1 cellular context compared by ENCODE assay signal in the genomic region with DNA sequence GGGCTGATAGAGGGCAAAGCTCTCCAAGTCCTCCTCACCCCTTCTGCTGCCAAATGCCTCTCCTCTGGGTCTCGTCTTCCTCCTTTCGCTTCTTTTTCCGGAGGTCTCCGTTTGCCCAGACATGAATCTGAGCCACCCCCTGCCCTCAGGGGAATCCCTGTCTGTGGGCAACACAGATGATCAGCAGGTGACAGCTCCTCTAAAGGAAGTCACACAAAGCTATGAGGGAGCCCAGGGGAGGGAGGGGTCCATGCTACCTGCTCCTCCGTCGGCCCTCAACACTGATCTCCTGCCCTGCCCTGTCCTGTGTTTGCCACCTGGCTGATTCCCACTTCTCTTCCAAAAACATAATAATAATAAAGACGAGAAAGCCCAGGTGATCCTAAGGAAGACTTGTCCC.
TF ChIP-seq lines count a peak whose summit lies in the region.

No MANE protein-coding gene starts in this region.

TF ChIP-seq in GM23338, 12 proteins besides CTCF, POLR2A, EP300 and RAD21 (continued from another document):
- TF ChIP-seq EZH2phosphoT487 (IDR thresholded peaks at IDR 0.05; ENCODE audit: unreplicated experiment): no peak
- TF ChIP-seq, protein P1, sequence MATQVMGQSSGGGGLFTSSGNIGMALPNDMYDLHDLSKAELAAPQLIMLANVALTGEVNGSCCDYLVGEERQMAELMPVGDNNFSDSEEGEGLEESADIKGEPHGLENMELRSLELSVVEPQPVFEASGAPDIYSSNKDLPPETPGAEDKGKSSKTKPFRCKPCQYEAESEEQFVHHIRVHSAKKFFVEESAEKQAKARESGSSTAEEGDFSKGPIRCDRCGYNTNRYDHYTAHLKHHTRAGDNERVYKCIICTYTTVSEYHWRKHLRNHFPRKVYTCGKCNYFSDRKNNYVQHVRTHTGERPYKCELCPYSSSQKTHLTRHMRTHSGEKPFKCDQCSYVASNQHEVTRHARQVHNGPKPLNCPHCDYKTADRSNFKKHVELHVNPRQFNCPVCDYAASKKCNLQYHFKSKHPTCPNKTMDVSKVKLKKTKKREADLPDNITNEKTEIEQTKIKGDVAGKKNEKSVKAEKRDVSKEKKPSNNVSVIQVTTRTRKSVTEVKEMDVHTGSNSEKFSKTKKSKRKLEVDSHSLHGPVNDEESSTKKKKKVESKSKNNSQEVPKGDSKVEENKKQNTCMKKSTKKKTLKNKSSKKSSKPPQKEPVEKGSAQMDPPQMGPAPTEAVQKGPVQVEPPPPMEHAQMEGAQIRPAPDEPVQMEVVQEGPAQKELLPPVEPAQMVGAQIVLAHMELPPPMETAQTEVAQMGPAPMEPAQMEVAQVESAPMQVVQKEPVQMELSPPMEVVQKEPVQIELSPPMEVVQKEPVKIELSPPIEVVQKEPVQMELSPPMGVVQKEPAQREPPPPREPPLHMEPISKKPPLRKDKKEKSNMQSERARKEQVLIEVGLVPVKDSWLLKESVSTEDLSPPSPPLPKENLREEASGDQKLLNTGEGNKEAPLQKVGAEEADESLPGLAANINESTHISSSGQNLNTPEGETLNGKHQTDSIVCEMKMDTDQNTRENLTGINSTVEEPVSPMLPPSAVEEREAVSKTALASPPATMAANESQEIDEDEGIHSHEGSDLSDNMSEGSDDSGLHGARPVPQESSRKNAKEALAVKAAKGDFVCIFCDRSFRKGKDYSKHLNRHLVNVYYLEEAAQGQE (IDR thresholded peaks at IDR 0.05; ENCODE audit: unreplicated experiment): no peak
- TF ChIP-seq, protein P2, sequence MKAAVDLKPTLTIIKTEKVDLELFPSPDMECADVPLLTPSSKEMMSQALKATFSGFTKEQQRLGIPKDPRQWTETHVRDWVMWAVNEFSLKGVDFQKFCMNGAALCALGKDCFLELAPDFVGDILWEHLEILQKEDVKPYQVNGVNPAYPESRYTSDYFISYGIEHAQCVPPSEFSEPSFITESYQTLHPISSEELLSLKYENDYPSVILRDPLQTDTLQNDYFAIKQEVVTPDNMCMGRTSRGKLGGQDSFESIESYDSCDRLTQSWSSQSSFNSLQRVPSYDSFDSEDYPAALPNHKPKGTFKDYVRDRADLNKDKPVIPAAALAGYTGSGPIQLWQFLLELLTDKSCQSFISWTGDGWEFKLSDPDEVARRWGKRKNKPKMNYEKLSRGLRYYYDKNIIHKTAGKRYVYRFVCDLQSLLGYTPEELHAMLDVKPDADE (IDR thresholded peaks at IDR 0.05): no peak
- TF ChIP-seq POLR2AphosphoS5 (IDR thresholded peaks at IDR 0.05; ENCODE audit: low read depth): no peak
- no peak for TF ChIP-seq JUNB (IDR thresholded peaks at IDR 0.05; ENCODE audit: unreplicated experiment)
- no peak for TF ChIP-seq CREB1 (CRISPR knock-in tag; IDR thresholded peaks at IDR 0.05; ENCODE audit: low read depth)
- no peak for TF ChIP-seq ZNF114 (CRISPR knock-in tag; IDR thresholded peaks at IDR 0.05)
- TF ChIP-seq, protein P3, sequence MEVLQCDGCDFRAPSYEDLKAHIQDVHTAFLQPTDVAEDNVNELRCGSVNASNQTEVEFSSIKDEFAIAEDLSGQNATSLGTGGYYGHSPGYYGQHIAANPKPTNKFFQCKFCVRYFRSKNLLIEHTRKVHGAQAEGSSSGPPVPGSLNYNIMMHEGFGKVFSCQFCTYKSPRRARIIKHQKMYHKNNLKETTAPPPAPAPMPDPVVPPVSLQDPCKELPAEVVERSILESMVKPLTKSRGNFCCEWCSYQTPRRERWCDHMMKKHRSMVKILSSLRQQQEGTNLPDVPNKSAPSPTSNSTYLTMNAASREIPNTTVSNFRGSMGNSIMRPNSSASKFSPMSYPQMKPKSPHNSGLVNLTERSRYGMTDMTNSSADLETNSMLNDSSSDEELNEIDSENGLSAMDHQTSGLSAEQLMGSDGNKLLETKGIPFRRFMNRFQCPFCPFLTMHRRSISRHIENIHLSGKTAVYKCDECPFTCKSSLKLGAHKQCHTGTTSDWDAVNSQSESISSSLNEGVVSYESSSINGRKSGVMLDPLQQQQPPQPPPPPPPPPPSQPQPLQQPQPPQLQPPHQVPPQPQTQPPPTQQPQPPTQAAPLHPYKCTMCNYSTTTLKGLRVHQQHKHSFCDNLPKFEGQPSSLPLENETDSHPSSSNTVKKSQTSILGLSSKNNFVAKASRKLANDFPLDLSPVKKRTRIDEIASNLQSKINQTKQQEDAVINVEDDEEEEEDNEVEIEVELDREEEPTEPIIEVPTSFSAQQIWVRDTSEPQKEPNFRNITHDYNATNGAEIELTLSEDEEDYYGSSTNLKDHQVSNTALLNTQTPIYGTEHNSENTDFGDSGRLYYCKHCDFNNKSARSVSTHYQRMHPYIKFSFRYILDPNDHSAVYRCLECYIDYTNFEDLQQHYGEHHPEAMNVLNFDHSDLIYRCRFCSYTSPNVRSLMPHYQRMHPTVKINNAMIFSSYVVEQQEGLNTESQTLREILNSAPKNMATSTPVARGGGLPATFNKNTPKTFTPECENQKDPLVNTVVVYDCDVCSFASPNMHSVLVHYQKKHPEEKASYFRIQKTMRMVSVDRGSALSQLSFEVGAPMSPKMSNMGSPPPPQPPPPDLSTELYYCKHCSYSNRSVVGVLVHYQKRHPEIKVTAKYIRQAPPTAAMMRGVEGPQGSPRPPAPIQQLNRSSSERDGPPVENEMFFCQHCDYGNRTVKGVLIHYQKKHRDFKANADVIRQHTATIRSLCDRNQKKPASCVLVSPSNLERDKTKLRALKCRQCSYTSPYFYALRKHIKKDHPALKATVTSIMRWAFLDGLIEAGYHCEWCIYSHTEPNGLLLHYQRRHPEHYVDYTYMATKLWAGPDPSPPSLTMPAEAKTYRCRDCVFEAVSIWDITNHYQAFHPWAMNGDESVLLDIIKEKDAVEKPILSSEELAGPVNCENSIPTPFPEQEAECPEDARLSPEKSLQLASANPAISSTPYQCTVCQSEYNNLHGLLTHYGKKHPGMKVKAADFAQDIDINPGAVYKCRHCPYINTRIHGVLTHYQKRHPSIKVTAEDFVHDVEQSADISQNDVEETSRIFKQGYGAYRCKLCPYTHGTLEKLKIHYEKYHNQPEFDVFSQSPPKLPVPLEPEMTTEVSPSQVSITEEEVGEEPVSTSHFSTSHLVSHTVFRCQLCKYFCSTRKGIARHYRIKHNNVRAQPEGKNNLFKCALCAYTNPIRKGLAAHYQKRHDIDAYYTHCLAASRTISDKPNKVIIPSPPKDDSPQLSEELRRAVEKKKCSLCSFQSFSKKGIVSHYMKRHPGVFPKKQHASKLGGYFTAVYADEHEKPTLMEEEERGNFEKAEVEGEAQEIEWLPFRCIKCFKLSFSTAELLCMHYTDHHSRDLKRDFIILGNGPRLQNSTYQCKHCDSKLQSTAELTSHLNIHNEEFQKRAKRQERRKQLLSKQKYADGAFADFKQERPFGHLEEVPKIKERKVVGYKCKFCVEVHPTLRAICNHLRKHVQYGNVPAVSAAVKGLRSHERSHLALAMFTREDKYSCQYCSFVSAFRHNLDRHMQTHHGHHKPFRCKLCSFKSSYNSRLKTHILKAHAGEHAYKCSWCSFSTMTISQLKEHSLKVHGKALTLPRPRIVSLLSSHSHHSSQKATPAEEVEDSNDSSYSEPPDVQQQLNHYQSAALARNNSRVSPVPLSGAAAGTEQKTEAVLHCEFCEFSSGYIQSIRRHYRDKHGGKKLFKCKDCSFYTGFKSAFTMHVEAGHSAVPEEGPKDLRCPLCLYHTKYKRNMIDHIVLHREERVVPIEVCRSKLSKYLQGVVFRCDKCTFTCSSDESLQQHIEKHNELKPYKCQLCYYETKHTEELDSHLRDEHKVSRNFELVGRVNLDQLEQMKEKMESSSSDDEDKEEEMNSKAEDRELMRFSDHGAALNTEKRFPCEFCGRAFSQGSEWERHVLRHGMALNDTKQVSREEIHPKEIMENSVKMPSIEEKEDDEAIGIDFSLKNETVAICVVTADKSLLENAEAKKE (CRISPR knock-in tag; IDR thresholded peaks at IDR 0.05): no peak
- TF ChIP-seq NANOG (IDR thresholded peaks at IDR 0.05; ENCODE audit: borderline replicate concordance): no peak
